Comparison of ENCODE assay signal across 1 cellular context in the genomic region with DNA sequence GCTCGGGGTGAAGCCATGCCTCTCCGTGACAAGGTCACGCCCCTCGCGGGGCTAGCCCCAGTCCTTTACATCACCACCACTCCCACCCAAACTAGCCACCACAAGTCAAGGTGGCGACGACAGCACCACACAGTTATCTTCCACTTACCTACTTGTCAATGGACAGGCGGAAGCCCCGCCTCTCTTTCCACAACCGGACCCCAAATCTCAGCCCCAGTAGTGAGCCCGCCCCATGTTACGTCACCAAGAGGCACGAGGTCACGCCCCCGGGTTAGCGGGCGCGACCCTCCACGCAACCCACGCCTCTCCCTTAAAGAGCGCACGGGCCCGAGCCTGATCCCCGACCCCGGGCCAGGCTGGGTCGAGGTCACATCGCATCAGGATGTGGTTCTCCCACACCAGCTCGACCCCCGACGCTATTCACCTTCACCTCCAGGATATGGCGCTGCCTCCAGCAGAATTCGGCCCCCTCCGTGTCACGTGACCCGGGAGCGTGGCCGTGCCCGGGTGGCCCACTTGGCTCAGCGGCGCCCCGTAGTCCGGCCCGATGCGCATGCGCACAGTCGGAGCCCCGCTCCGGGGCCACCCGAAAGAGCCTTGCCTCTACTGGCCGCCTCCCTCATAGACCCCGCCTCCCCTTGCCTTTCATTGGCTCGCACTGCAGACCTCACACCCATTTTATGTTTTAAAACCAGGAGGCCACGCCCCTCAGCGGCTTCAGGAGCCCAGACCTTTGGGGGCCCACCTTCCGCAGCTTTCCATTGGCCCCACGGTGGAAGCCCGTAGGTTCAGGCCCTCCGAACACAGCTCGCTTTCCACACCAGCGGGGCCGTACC.
A peak's percentile ranks its signal among the peaks of the same experiment; 100 is the strongest.
TF ChIP-seq lines count a peak whose summit lies in the region.

No MANE protein-coding gene starts in this region.

TF ChIP-seq in K562, 482 proteins besides CTCF, POLR2A, EP300 and RAD21 (continued from another document and continues in another):
- TF ChIP-seq TCF3 (CRISPR knock-in tag; IDR thresholded peaks at IDR 0.05) (0 out of 2 replicates have a peak, but pooled peaks have one; percentile 18), L3MBTL2 (IDR thresholded peaks at IDR 0.05) (peak; percentile 83), CXXC5 (CRISPR knock-in tag; IDR thresholded peaks at IDR 0.05) (peak; percentile 84), ZBTB7A (IDR thresholded peaks at IDR 0.05; ENCODE audit: borderline replicate concordance, control insufficient read depth, low read depth, low read length) (peak; percentile 25), MTA1 (IDR thresholded peaks at IDR 0.05; ENCODE audit: borderline replicate concordance) (0 out of 2 replicates have a peak, but pooled peaks have one; percentile 49), TFE3 (CRISPR knock-in tag; IDR thresholded peaks at IDR 0.05) (peak; percentile 99), XRCC3 (IDR thresholded peaks at IDR 0.05) (no peak), RBFOX2 (IDR thresholded peaks at IDR 0.05; ENCODE audit: low read depth, low read length) (peak; percentile 79), KDM1A (IDR thresholded peaks at IDR 0.05) (peak; percentile 24 to 55; a peak in 2 of 4 replicates), FOXA3 (CRISPR knock-in tag; conservative IDR thresholded peaks at IDR 0.05 in 1 of 2, IDR thresholded peaks at IDR 0.05 in 1 of 2) (0 out of 4 replicates have a peak, but pooled peaks of 1 of the 2 experiments have one; percentile 19), HDAC2 (IDR thresholded peaks at IDR 0.05) (peak; percentile 92), ZNF57 (CRISPR knock-in tag; IDR thresholded peaks at IDR 0.05) (no peak), POLR2AphosphoS5 (IDR thresholded peaks at IDR 0.05; ENCODE audit: control insufficient read depth, insufficient read depth, low read depth, low read length) (peak; percentile 35; the same call in 1 of the 2 replicates), MAZ (CRISPR knock-in tag; conservative IDR thresholded peaks at IDR 0.05 in 1 of 2, IDR thresholded peaks at IDR 0.05 in 1 of 2) (peak; percentile 77 to 83), ZNF24 (IDR thresholded peaks at IDR 0.05) (no peak), RB1 (IDR thresholded peaks at IDR 0.05; ENCODE audit: low read depth) (0 out of 2 replicates have a peak, but pooled peaks have one; percentile 12), PHF8 (IDR thresholded peaks at IDR 0.05; ENCODE audit: borderline replicate concordance, low read length) (peak; percentile 62; the same call in 1 of the 2 replicates), HNRNPLL (IDR thresholded peaks at IDR 0.05; ENCODE audit: low read depth, low read length, poor library complexity, severe bottlenecking) (peak; percentile 22), HLTF (IDR thresholded peaks at IDR 0.05) (0 out of 2 replicates have a peak, but pooled peaks have one; percentile 69), BRD9 (IDR thresholded peaks at IDR 0.05; ENCODE audit: low read depth, partially characterized antibody) (peak; percentile 51), ZBTB11 (CRISPR knock-in tag; IDR thresholded peaks at IDR 0.05) (peak in 1 of 3 experiments; percentile 30; a peak in 1 of 6 replicates), SUPT5H (IDR thresholded peaks at IDR 0.05) (peak; percentile 61), MTA3 (IDR thresholded peaks at IDR 0.05; ENCODE audit: borderline replicate concordance) (peak; percentile 94), NFYB (IDR thresholded peaks at IDR 0.05; ENCODE audit: extremely low read depth, insufficient read length) (peak; percentile 93), ZNF12 (CRISPR knock-in tag; IDR thresholded peaks at IDR 0.05) (0 out of 2 replicates have a peak, but pooled peaks have one; percentile 49), ZFX (CRISPR knock-in tag; IDR thresholded peaks at IDR 0.05) (peak; percentile 64), ZNF134 (CRISPR knock-in tag; conservative IDR thresholded peaks at IDR 0.05) (no peak), OTX1 (CRISPR knock-in tag; IDR thresholded peaks at IDR 0.05) (peak; percentile 19; the same call in 1 of the 2 replicates), NFRKB (IDR thresholded peaks at IDR 0.05; ENCODE audit: low read depth) (0 out of 2 replicates have a peak, but pooled peaks have one; percentile 43), RBBP5 (IDR thresholded peaks at IDR 0.05; ENCODE audit: borderline replicate concordance, insufficient read depth, low read length, poor library complexity, severe bottlenecking) (peak; percentile 39), HMGN3 (IDR thresholded peaks at IDR 0.05; ENCODE audit: borderline replicate concordance, extremely low read depth, insufficient read length, low read depth, low read length) (peak; percentile 43), E2F6 (IDR thresholded peaks at IDR 0.05; ENCODE audit: borderline replicate concordance in 1 of 2, extremely low read depth in 1 of 2, insufficient read depth in 1 of 2, insufficient read length in 1 of 2, low read depth in 1 of 2, low read length in 1 of 2, poor library complexity in 1 of 2, severe bottlenecking in 1 of 2) (peak; percentile 10 to 80), JUND (IDR thresholded peaks at IDR 0.05; ENCODE audit: borderline replicate concordance, low read depth, low read length) (no peak; the same call in 1 of the 2 replicates), JUND (tag; IDR thresholded peaks at IDR 0.05; ENCODE audit: borderline replicate concordance, low read depth, low read length) (peak; percentile 27; the same call in 2 of the 3 replicates), YY1 (IDR thresholded peaks at IDR 0.05; ENCODE audit: borderline replicate concordance in 1 of 3, control insufficient read depth in 1 of 3, extremely low read depth in 1 of 3, insufficient read depth in 3 of 3, insufficient read length in 1 of 3, insufficient replicate concordance in 2 of 3, low read depth in 1 of 3, low read length in 2 of 3) (peak in 2 of 3 experiments; percentile 35 to 59), MYBL2 (IDR thresholded peaks at IDR 0.05; ENCODE audit: low read depth) (peak; percentile 77), MYBL2 (CRISPR knock-in tag; IDR thresholded peaks at IDR 0.05; ENCODE audit: borderline replicate concordance) (no peak), ZBTB12 (CRISPR knock-in tag; IDR thresholded peaks at IDR 0.05) (peak; percentile 39; the same call in 1 of the 2 replicates), USF2 (CRISPR knock-in tag; IDR thresholded peaks at IDR 0.05) (peak; percentile 95), FIP1L1 (IDR thresholded peaks at IDR 0.05; ENCODE audit: low read depth, low read length, poor library complexity, severe bottlenecking) (no peak), SIN3B (IDR thresholded peaks at IDR 0.05; ENCODE audit: low read depth) (no peak), ZNF354B (CRISPR knock-in tag; IDR thresholded peaks at IDR 0.05) (no peak)
- TF ChIP-seq, protein P1, sequence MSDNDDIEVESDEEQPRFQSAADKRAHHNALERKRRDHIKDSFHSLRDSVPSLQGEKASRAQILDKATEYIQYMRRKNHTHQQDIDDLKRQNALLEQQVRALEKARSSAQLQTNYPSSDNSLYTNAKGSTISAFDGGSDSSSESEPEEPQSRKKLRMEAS (CRISPR knock-in tag; IDR thresholded peaks at IDR 0.05): peak; percentile 94; the same call in 1 of the 2 replicates
- TF ChIP-seq, protein P2, sequence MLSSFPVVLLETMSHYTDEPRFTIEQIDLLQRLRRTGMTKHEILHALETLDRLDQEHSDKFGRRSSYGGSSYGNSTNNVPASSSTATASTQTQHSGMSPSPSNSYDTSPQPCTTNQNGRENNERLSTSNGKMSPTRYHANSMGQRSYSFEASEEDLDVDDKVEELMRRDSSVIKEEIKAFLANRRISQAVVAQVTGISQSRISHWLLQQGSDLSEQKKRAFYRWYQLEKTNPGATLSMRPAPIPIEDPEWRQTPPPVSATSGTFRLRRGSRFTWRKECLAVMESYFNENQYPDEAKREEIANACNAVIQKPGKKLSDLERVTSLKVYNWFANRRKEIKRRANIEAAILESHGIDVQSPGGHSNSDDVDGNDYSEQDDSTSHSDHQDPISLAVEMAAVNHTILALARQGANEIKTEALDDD (IDR thresholded peaks at IDR 0.05): 0 out of 2 replicates have a peak, but pooled peaks have one; percentile 14
- TF ChIP-seq, protein P3, sequence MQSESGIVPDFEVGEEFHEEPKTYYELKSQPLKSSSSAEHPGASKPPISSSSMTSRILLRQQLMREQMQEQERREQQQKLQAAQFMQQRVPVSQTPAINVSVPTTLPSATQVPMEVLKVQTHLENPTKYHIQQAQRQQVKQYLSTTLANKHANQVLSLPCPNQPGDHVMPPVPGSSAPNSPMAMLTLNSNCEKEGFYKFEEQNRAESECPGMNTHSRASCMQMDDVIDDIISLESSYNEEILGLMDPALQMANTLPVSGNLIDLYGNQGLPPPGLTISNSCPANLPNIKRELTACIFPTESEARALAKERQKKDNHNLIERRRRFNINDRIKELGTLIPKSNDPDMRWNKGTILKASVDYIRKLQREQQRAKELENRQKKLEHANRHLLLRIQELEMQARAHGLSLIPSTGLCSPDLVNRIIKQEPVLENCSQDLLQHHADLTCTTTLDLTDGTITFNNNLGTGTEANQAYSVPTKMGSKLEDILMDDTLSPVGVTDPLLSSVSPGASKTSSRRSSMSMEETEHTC (IDR thresholded peaks at IDR 0.05): peak; percentile 28; the same call in 1 of the 2 replicates
- TF ChIP-seq, protein P4, sequence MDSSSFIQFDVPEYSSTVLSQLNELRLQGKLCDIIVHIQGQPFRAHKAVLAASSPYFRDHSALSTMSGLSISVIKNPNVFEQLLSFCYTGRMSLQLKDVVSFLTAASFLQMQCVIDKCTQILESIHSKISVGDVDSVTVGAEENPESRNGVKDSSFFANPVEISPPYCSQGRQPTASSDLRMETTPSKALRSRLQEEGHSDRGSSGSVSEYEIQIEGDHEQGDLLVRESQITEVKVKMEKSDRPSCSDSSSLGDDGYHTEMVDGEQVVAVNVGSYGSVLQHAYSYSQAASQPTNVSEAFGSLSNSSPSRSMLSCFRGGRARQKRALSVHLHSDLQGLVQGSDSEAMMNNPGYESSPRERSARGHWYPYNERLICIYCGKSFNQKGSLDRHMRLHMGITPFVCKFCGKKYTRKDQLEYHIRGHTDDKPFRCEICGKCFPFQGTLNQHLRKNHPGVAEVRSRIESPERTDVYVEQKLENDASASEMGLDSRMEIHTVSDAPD (CRISPR knock-in tag; IDR thresholded peaks at IDR 0.05): no peak
